ENCODE assay signal across 1 cellular context in genomic region chr15:90037961-90038633, GRCh38.
TF ChIP-seq lines count a peak whose summit lies in the region.

No MANE protein-coding gene starts in this region.

TF ChIP-seq in K562, 482 proteins besides CTCF, POLR2A, EP300 and RAD21 (continued from another document and continues in another):
- TF ChIP-seq ZNF318 (IDR thresholded peaks at IDR 0.05; ENCODE audit: borderline replicate concordance in 1 of 2, low read depth in 1 of 2), result peak in 1 of 2 experiments; percentile 68; a peak in 2 of 4 replicates
- TF ChIP-seq ERF (CRISPR knock-in tag; IDR thresholded peaks at IDR 0.05), result peak; percentile 62; the same call in 1 of the 2 replicates
- TF ChIP-seq CBFA2T3 (IDR thresholded peaks at IDR 0.05), result peak; percentile 35
- peak; percentile 47; the same call in 1 of the 2 replicates for TF ChIP-seq MYBL2 (IDR thresholded peaks at IDR 0.05; ENCODE audit: low read depth)
- TF ChIP-seq MYBL2 (CRISPR knock-in tag; IDR thresholded peaks at IDR 0.05; ENCODE audit: borderline replicate concordance), result no peak
- peak; percentile 72 for TF ChIP-seq SMAD4 (CRISPR knock-in tag; conservative IDR thresholded peaks at IDR 0.05)
- peak; percentile 21; the same call in 1 of the 2 replicates for TF ChIP-seq NFRKB (IDR thresholded peaks at IDR 0.05; ENCODE audit: low read depth)
- TF ChIP-seq NCOR1 (IDR thresholded peaks at IDR 0.05), result peak; percentile 18; the same call in 1 of the 2 replicates
- TF ChIP-seq MAFK (IDR thresholded peaks at IDR 0.05; ENCODE audit: low read length), result peak; percentile 97
- TF ChIP-seq TEAD4 (IDR thresholded peaks at IDR 0.05; ENCODE audit: low read length), result peak; percentile 16; the same call in 1 of the 2 replicates
- TF ChIP-seq TEAD4 (CRISPR knock-in tag; IDR thresholded peaks at IDR 0.05; ENCODE audit: borderline replicate concordance), result no peak
- TF ChIP-seq ATF1 (CRISPR knock-in tag; IDR thresholded peaks at IDR 0.05), result no peak
- peak; percentile 77 for TF ChIP-seq ATF1 (tag; IDR thresholded peaks at IDR 0.05)
- peak; percentile 99 for TF ChIP-seq L3MBTL2 (IDR thresholded peaks at IDR 0.05)
- TF ChIP-seq ZNF639 (CRISPR knock-in tag; conservative IDR thresholded peaks at IDR 0.05 in 1 of 2, IDR thresholded peaks at IDR 0.05 in 1 of 2), result peak in 1 of 2 experiments; percentile 53; a peak in 1 of 4 replicates
- no peak for TF ChIP-seq PHF8 (IDR thresholded peaks at IDR 0.05; ENCODE audit: borderline replicate concordance, low read length)
- peak; percentile 94 for TF ChIP-seq SPI1 (IDR thresholded peaks at IDR 0.05; ENCODE audit: borderline replicate concordance, low read depth, low read length)
- TF ChIP-seq ZNF124 (CRISPR knock-in tag; IDR thresholded peaks at IDR 0.05), result no peak
- peak; percentile 55; the same call in 1 of the 2 replicates for TF ChIP-seq TOE1 (IDR thresholded peaks at IDR 0.05; ENCODE audit: borderline replicate concordance)
- TF ChIP-seq TOE1 (CRISPR knock-in tag; IDR thresholded peaks at IDR 0.05; ENCODE audit: borderline replicate concordance, low read depth), result no peak
- no peak for TF ChIP-seq IRF9 (tag; IDR thresholded peaks at IDR 0.05)
- TF ChIP-seq E2F6 (IDR thresholded peaks at IDR 0.05; ENCODE audit: borderline replicate concordance in 1 of 2, extremely low read depth in 1 of 2, insufficient read depth in 1 of 2, insufficient read length in 1 of 2, low read depth in 1 of 2, low read length in 1 of 2, poor library complexity in 1 of 2, severe bottlenecking in 1 of 2), result peak; percentile 72 to 77
- 0 out of 2 replicates have a peak, but pooled peaks have one; percentile 44 for TF ChIP-seq HES1 (IDR thresholded peaks at IDR 0.05; ENCODE audit: low read depth)
- 0 out of 2 replicates have a peak, but pooled peaks have one; percentile 6 for TF ChIP-seq ZNF239 (CRISPR knock-in tag; IDR thresholded peaks at IDR 0.05)
- no peak for TF ChIP-seq MCM3 (IDR thresholded peaks at IDR 0.05)
- peak; percentile 49 for TF ChIP-seq PKNOX1 (IDR thresholded peaks at IDR 0.05)
- no peak for TF ChIP-seq SAFB (IDR thresholded peaks at IDR 0.05; ENCODE audit: borderline replicate concordance, low read depth, low read length)
- 0 out of 2 replicates have a peak, but pooled peaks have one; percentile 18 for TF ChIP-seq MBD2 (IDR thresholded peaks at IDR 0.05; ENCODE audit: borderline replicate concordance, low read depth)
- peak; percentile 75 for TF ChIP-seq CUX1 (CRISPR knock-in tag; IDR thresholded peaks at IDR 0.05)
- peak; percentile 22 for TF ChIP-seq FOS (IDR thresholded peaks at IDR 0.05; ENCODE audit: extremely low read depth, insufficient read length)
- no peak for TF ChIP-seq SRSF7 (optimal IDR thresholded peaks at IDR 0.05; ENCODE audit: low read depth, low read length)
- TF ChIP-seq MITF (IDR thresholded peaks at IDR 0.05), result 0 out of 2 replicates have a peak, but pooled peaks have one; percentile 54
